In genomic region chr11:118373871-118374270, GRCh38 we compare ENCODE assay signal across 14 cellular contexts. TPM values are rescaled to one million over a fixed set of nuclear protein-coding genes. Genes with fewer than 3 reads are reported as not detected.
A peak's percentile ranks its signal among the peaks of the same experiment; 100 is the strongest.
DNase-seq lines count a peak whose midpoint lies in the region; ATAC-seq lines count a peak whose summit lies in the region.
"Had no signal": no experiment of that assay in that cellular context is flagged by ENCODE, and none has a peak within 500 bp of the region (broad histone marks: within the 10 kb centered on the region; RNA-seq: fewer than 3 reads in every experiment).

No MANE protein-coding gene starts in this region.

- ATAC-seq in activated CD4-positive, alpha-beta T cell treated with anti-CD3 and anti-CD28 coated beads for 36 hours = no peak
- no peak for ATAC-seq in stimulated activated naive CD8-positive, alpha-beta T cell treated with anti-CD3 and anti-CD28 coated beads, Interleukin-15, amount 100 ng/mL, for 72 hours
- ATAC-seq in HG03354 (IDR thresholded peaks at IDR 0.05; ENCODE audit: poor library complexity, severe bottlenecking, unreplicated experiment) = no peak

- no peaks in the 10 kb centered on the region for H3K27me3 Mint-ChIP-seq in activated CD4-positive, alpha-beta T cell treated with anti-CD3 and anti-CD28 coated beads for 36 hours
- no peaks in the 10 kb centered on the region for H3K27me3 Mint-ChIP-seq in activated CD4-positive, alpha-beta T cell treated with anti-CD3 and anti-CD28 coated beads, Interleukin-2, amount 10 ng/mL, durations not matched to agents 7 days and 5 days
- H3K27me3 Mint-ChIP-seq in stimulated activated naive CD8-positive, alpha-beta T cell treated with anti-CD3 and anti-CD28 coated beads, Interleukin-15, Interleukin-2, amounts not matched to agents 100 ng/mL and 50 ng/mL, for 24 hours = no peaks in the 10 kb centered on the region
- H3K27me3 Mint-ChIP-seq in stimulated activated naive CD8-positive, alpha-beta T cell treated with anti-CD3 and anti-CD28 coated beads, Interleukin-15, amount 100 ng/mL, for 72 hours = no peaks in the 10 kb centered on the region
- H3K27me3 Mint-ChIP-seq: CD8-positive, alpha-beta memory T cell had no signal

- H3K27ac Mint-ChIP-seq in activated CD4-positive, alpha-beta T cell treated with anti-CD3 and anti-CD28 coated beads for 36 hours = peak overlapping the region; percentile 4
- H3K27ac Mint-ChIP-seq in activated CD4-positive, alpha-beta T cell treated with anti-CD3 and anti-CD28 coated beads, Interleukin-2, amount 10 ng/mL, durations not matched to agents 7 days and 5 days = no peak overlapping the region
- peak overlapping the region; percentile 15 for H3K27ac Mint-ChIP-seq in stimulated activated naive CD8-positive, alpha-beta T cell treated with anti-CD3 and anti-CD28 coated beads, Interleukin-15, Interleukin-2, amounts not matched to agents 100 ng/mL and 50 ng/mL, for 24 hours
- H3K27ac Mint-ChIP-seq in stimulated activated naive CD8-positive, alpha-beta T cell treated with anti-CD3 and anti-CD28 coated beads, Interleukin-15, amount 100 ng/mL, for 72 hours = peak overlapping the region in 1 of 2 donors; percentile 93

- intact Hi-C loops in activated CD4-positive, alpha-beta T cell treated with anti-CD3 and anti-CD28 coated beads for 36 hours (cut with DNase I, micrococcal nuclease) = no loop called here

- POLR2A ChIA-PET in activated CD4-positive, alpha-beta T cell treated with anti-CD3 and anti-CD28 coated beads for 36 hours (lab: Charles Lee) = interaction anchor here (0.6 kb wide), 2 partner anchors 16 to 148 kb away, joined by 3 to 5 read pairs; no protein-coding TSS in a partner anchor
- POLR2A ChIA-PET in activated CD4-positive, alpha-beta T cell treated with anti-CD3 and anti-CD28 coated beads, Interleukin-2, amount 10 ng/mL, durations not matched to agents 7 days and 5 days (lab: Charles Lee) = no interaction called here

- CTCF ChIA-PET in activated CD4-positive, alpha-beta T cell treated with anti-CD3 and anti-CD28 coated beads for 36 hours (lab: Charles Lee) = interaction anchor here (0.6 to 2.6 kb wide), 3 partner anchors 34 to 202 kb away, joined by 3 to 8 read pairs (median 6); no protein-coding TSS in a partner anchor
- CTCF ChIA-PET in activated CD4-positive, alpha-beta T cell treated with anti-CD3 and anti-CD28 coated beads, Interleukin-2, amount 10 ng/mL, durations not matched to agents 7 days and 5 days (lab: Charles Lee) = interaction anchor here (1.0 to 3.1 kb wide), 4 partner anchors 8 to 15 kb away, joined by 3 to 16 read pairs (median 4); partner anchors contain the start of gene UBE4A

- H3K36me3 Mint-ChIP-seq in activated CD4-positive, alpha-beta T cell treated with anti-CD3 and anti-CD28 coated beads for 36 hours (ENCODE audit: low read depth) = peaks cover 66% of the 10 kb centered on the region
- H3K36me3 Mint-ChIP-seq in activated CD4-positive, alpha-beta T cell treated with anti-CD3 and anti-CD28 coated beads, Interleukin-2, amount 10 ng/mL, durations not matched to agents 7 days and 5 days (ENCODE audit: low read depth) = peaks cover 75% of the 10 kb centered on the region
- peaks cover 81% of the 10 kb centered on the region for H3K36me3 Mint-ChIP-seq in stimulated activated naive CD8-positive, alpha-beta T cell treated with anti-CD3 and anti-CD28 coated beads, Interleukin-15, Interleukin-2, amounts not matched to agents 100 ng/mL and 50 ng/mL, for 24 hours (ENCODE audit: low read depth)

- no peaks in the 10 kb centered on the region for H3K9me3 Mint-ChIP-seq in activated CD4-positive, alpha-beta T cell treated with anti-CD3 and anti-CD28 coated beads for 36 hours (ENCODE audit: low read depth)
- no peaks in the 10 kb centered on the region for H3K9me3 Mint-ChIP-seq in activated CD4-positive, alpha-beta T cell treated with anti-CD3 and anti-CD28 coated beads, Interleukin-2, amount 10 ng/mL, durations not matched to agents 7 days and 5 days
- no peaks in the 10 kb centered on the region for H3K9me3 Mint-ChIP-seq in stimulated activated naive CD8-positive, alpha-beta T cell treated with anti-CD3 and anti-CD28 coated beads, Interleukin-15, Interleukin-2, amounts not matched to agents 100 ng/mL and 50 ng/mL, for 24 hours
- no peaks in the 10 kb centered on the region for H3K9me3 Mint-ChIP-seq in stimulated activated naive CD8-positive, alpha-beta T cell treated with anti-CD3 and anti-CD28 coated beads, Interleukin-15, amount 100 ng/mL, for 72 hours
- H3K9me3 Mint-ChIP-seq: CD8-positive, alpha-beta memory T cell had no signal

- no peak for DNase-seq in activated CD4-positive, alpha-beta T cell treated with anti-CD3 and anti-CD28 coated beads for 36 hours
- DNase-seq in activated CD4-positive, alpha-beta T cell treated with anti-CD3 and anti-CD28 coated beads, Interleukin-2, amount 10 ng/mL, durations not matched to agents 7 days and 5 days = no peak
- no peak for DNase-seq in stimulated activated naive CD8-positive, alpha-beta T cell treated with anti-CD3 and anti-CD28 coated beads, Interleukin-15, amount 100 ng/mL, for 72 hours
- no peak for DNase-seq in central memory CD4-positive, alpha-beta T cell
- DNase-seq: AML-193; Caco-2; CD8-positive, alpha-beta memory T cell; DND-41; GDM1; GOT3 had no signal

- H3K4me3 Mint-ChIP-seq in activated CD4-positive, alpha-beta T cell treated with anti-CD3 and anti-CD28 coated beads for 36 hours = no peak overlapping the region
- H3K4me3 Mint-ChIP-seq in activated CD4-positive, alpha-beta T cell treated with anti-CD3 and anti-CD28 coated beads, Interleukin-2, amount 10 ng/mL, durations not matched to agents 7 days and 5 days = no peak overlapping the region
- no peak overlapping the region for H3K4me3 Mint-ChIP-seq in stimulated activated naive CD8-positive, alpha-beta T cell treated with anti-CD3 and anti-CD28 coated beads, Interleukin-15, Interleukin-2, amounts not matched to agents 100 ng/mL and 50 ng/mL, for 24 hours
- no peak overlapping the region for H3K4me3 Mint-ChIP-seq in stimulated activated naive CD8-positive, alpha-beta T cell treated with anti-CD3 and anti-CD28 coated beads, Interleukin-15, amount 100 ng/mL, for 72 hours
- H3K4me3 Mint-ChIP-seq: CD8-positive, alpha-beta memory T cell had no signal

- peaks cover 8% of the 10 kb centered on the region for H3K4me1 Mint-ChIP-seq in activated CD4-positive, alpha-beta T cell treated with anti-CD3 and anti-CD28 coated beads for 36 hours
- H3K4me1 Mint-ChIP-seq in activated CD4-positive, alpha-beta T cell treated with anti-CD3 and anti-CD28 coated beads, Interleukin-2, amount 10 ng/mL, durations not matched to agents 7 days and 5 days = peaks cover 6% of the 10 kb centered on the region
- no peaks in the 10 kb centered on the region for H3K4me1 Mint-ChIP-seq in stimulated activated naive CD8-positive, alpha-beta T cell treated with anti-CD3 and anti-CD28 coated beads, Interleukin-15, Interleukin-2, amounts not matched to agents 100 ng/mL and 50 ng/mL, for 24 hours (ENCODE audit: low read depth)
- H3K4me1 Mint-ChIP-seq in stimulated activated naive CD8-positive, alpha-beta T cell treated with anti-CD3 and anti-CD28 coated beads, Interleukin-15, amount 100 ng/mL, for 72 hours = no peaks in the 10 kb centered on the region
- H3K4me1 Mint-ChIP-seq: CD8-positive, alpha-beta memory T cell had no signal

RNA-seq across cellular contexts. Expression of gene UBE4A, which starts 14.5 kb away (rescaled TPM):
- 10 to 100 TPM; 44.2 to 50.7 TPM for total RNA-seq in activated CD4-positive, alpha-beta T cell treated with anti-CD3 and anti-CD28 coated beads for 36 hours
- total RNA-seq in activated CD4-positive, alpha-beta T cell treated with anti-CD3 and anti-CD28 coated beads, Interleukin-2, amount 10 ng/mL, durations not matched to agents 7 days and 5 days = 10 to 100 TPM; 42.6 to 49.1 TPM

RNA-seq across cellular contexts. Expression of gene ATP5MG, which starts 27.5 kb away (rescaled TPM):
- total RNA-seq in activated CD4-positive, alpha-beta T cell treated with anti-CD3 and anti-CD28 coated beads for 36 hours = 100 to 1,000 TPM; 136 to 229 TPM
- total RNA-seq in activated CD4-positive, alpha-beta T cell treated with anti-CD3 and anti-CD28 coated beads, Interleukin-2, amount 10 ng/mL, durations not matched to agents 7 days and 5 days = 100 to 1,000 TPM; 195 to 272 TPM

RNA-seq across cellular contexts. Expression of gene CD3G, which starts 29.7 kb away (rescaled TPM):
- 100 to 1,000 TPM; 141 to 146 TPM for total RNA-seq in activated CD4-positive, alpha-beta T cell treated with anti-CD3 and anti-CD28 coated beads for 36 hours
- 100 to 1,000 TPM; 264 to 268 TPM for total RNA-seq in activated CD4-positive, alpha-beta T cell treated with anti-CD3 and anti-CD28 coated beads, Interleukin-2, amount 10 ng/mL, durations not matched to agents 7 days and 5 days
- total RNA-seq: A673, HT1080 had no signal

RNA-seq across cellular contexts. Expression of gene CD3D, which starts 31.4 kb away (rescaled TPM):
- total RNA-seq in activated CD4-positive, alpha-beta T cell treated with anti-CD3 and anti-CD28 coated beads for 36 hours = 100 to 1,000 TPM; 305 to 331 TPM
- 100 to 1,000 TPM; 489 to 557 TPM for total RNA-seq in activated CD4-positive, alpha-beta T cell treated with anti-CD3 and anti-CD28 coated beads, Interleukin-2, amount 10 ng/mL, durations not matched to agents 7 days and 5 days
- total RNA-seq: A673, Caco-2 had no signal
